In genomic region chr7:46812047-46812672, GRCh38 we compare ENCODE assay signal across 1 cellular context.
TF ChIP-seq lines count a peak whose summit lies in the region.

No MANE protein-coding gene starts in this region.

TF ChIP-seq in SK-N-SH, 30 proteins besides CTCF, POLR2A, EP300 and RAD21 (continued from another document):
- TF ChIP-seq ZBTB33 (IDR thresholded peaks at IDR 0.05; ENCODE audit: borderline replicate concordance, low read depth) (no peak), TAF1 (IDR thresholded peaks at IDR 0.05; ENCODE audit: borderline replicate concordance, low read depth, low read length) (no peak)
